In genomic region chr1:240854367-240854766, GRCh38 we compare ENCODE assay signal across 19 cellular contexts.
DNase-seq lines count a peak whose midpoint lies in the region; ATAC-seq and TF ChIP-seq lines count a peak whose summit lies in the region.
"Had no signal": no experiment of that assay in that cellular context is flagged by ENCODE, and none has a peak within 500 bp of the region (broad histone marks: within the 10 kb centered on the region; RNA-seq: fewer than 3 reads in every experiment).

No MANE protein-coding gene starts in this region.

- H3K27ac ChIP-seq in CD8-positive, alpha-beta T cell (ENCODE audit: low read depth, low read length), result no peak overlapping the region
- H3K27ac ChIP-seq: gastroesophageal sphincter, sigmoid colon had no signal

- DNase-seq in AG08395 (ENCODE audit: low spot score), result peak; percentile 80
- peak; percentile 44 for DNase-seq in GM04503 (ENCODE audit: low read depth)
- peak; percentile 35 for DNase-seq in fibroblast of the conjunctiva (ENCODE audit: low read depth)
- DNase-seq in HCEC 1CT, result no peak
- no peak for DNase-seq in CD8-positive, alpha-beta T cell
- DNase-seq in activated CD4-positive, alpha-beta T cell treated with anti-CD3 and anti-CD28 coated beads, Interleukin-2, amount 10 ng/mL, durations not matched to agents 7 days and 5 days, result no peak
- DNase-seq: activated CD4-positive, CD25-positive, alpha-beta regulatory T cell; activated gamma-delta T cell; left colon; NCI-H446; occipital lobe; SHP77; sigmoid colon; stimulated activated CD4-positive, alpha-beta T cell treated with anti-CD3 and anti-CD28 coated beads, Interleukin-4, amount 100 ng/mL, for 1 hour; substantia nigra had no signal

- no peaks in the 10 kb centered on the region for H3K4me1 Mint-ChIP-seq in CD8-positive, alpha-beta T cell (ENCODE audit: low read depth)
- H3K4me1 Mint-ChIP-seq in activated CD4-positive, alpha-beta T cell treated with anti-CD3 and anti-CD28 coated beads, Interleukin-2, amount 10 ng/mL, durations not matched to agents 7 days and 5 days, result no peaks in the 10 kb centered on the region

- H3K27ac Mint-ChIP-seq in CD8-positive, alpha-beta T cell, result no peak overlapping the region
- no peak overlapping the region for H3K27ac Mint-ChIP-seq in activated CD4-positive, alpha-beta T cell treated with anti-CD3 and anti-CD28 coated beads, Interleukin-2, amount 10 ng/mL, durations not matched to agents 7 days and 5 days
- H3K27ac Mint-ChIP-seq: T-helper 1 cell treated with Interleukin-12 subunit alpha and Interleukin-12 subunit beta and Interleukin-4 antibody, amounts not matched to agents 30 μg/mL and 1 μg/mL, for 36 hours had no signal

- no peaks in the 10 kb centered on the region for H3K36me3 ChIP-seq in CD8-positive, alpha-beta T cell (ENCODE audit: insufficient read depth, low read length)
- H3K36me3 ChIP-seq: gastroesophageal sphincter, sigmoid colon had no signal

- H3K36me3 Mint-ChIP-seq in CD8-positive, alpha-beta T cell, result no peaks in the 10 kb centered on the region
- no peaks in the 10 kb centered on the region for H3K36me3 Mint-ChIP-seq in activated CD4-positive, alpha-beta T cell treated with anti-CD3 and anti-CD28 coated beads, Interleukin-2, amount 10 ng/mL, durations not matched to agents 7 days and 5 days (ENCODE audit: low read depth)

- no peak overlapping the region for H3K4me3 ChIP-seq in CD8-positive, alpha-beta T cell (ENCODE audit: low read depth, low read length)
- H3K4me3 ChIP-seq: gastroesophageal sphincter, sigmoid colon had no signal

- no peak overlapping the region for H3K4me3 Mint-ChIP-seq in CD8-positive, alpha-beta T cell
- H3K4me3 Mint-ChIP-seq in activated CD4-positive, alpha-beta T cell treated with anti-CD3 and anti-CD28 coated beads, Interleukin-2, amount 10 ng/mL, durations not matched to agents 7 days and 5 days, result no peak overlapping the region
- H3K4me3 Mint-ChIP-seq: T-helper 1 cell treated with Interleukin-12 subunit alpha and Interleukin-12 subunit beta and Interleukin-4 antibody, amounts not matched to agents 30 μg/mL and 1 μg/mL, for 36 hours had no signal

- TF ChIP-seq CTCF in CD8-positive, alpha-beta T cell (IDR thresholded peaks at IDR 0.05), result no peak

- intact Hi-C loops in CD8-positive, alpha-beta T cell (cut with DNase I, micrococcal nuclease), result no loop called here

- H3K27me3 Mint-ChIP-seq in CD8-positive, alpha-beta T cell (ENCODE audit: low read depth), result no peaks in the 10 kb centered on the region
- H3K27me3 Mint-ChIP-seq in activated CD4-positive, alpha-beta T cell treated with anti-CD3 and anti-CD28 coated beads, Interleukin-2, amount 10 ng/mL, durations not matched to agents 7 days and 5 days, result no peaks in the 10 kb centered on the region

- H3K4me1 ChIP-seq in CD8-positive, alpha-beta T cell (ENCODE audit: insufficient read depth, low read length), result no peaks in the 10 kb centered on the region
- H3K4me1 ChIP-seq: gastroesophageal sphincter, sigmoid colon had no signal

- H3K27me3 ChIP-seq in CD8-positive, alpha-beta T cell (ENCODE audit: insufficient read depth, low read length), result no peaks in the 10 kb centered on the region
- H3K27me3 ChIP-seq: gastroesophageal sphincter, sigmoid colon had no signal

- H3K9me3 ChIP-seq in CD8-positive, alpha-beta T cell (ENCODE audit: low read length), result no peaks in the 10 kb centered on the region
- H3K9me3 ChIP-seq: gastroesophageal sphincter, sigmoid colon had no signal

- CTCF ChIA-PET in CD8-positive, alpha-beta T cell (lab: Charles Lee), result no interaction called here
- CTCF ChIA-PET in activated CD4-positive, alpha-beta T cell treated with anti-CD3 and anti-CD28 coated beads, Interleukin-2, amount 10 ng/mL, durations not matched to agents 7 days and 5 days (lab: Charles Lee), result no interaction called here

- H3K9me3 Mint-ChIP-seq in CD8-positive, alpha-beta T cell, result peaks cover 9% of the 10 kb centered on the region
- no peaks in the 10 kb centered on the region for H3K9me3 Mint-ChIP-seq in activated CD4-positive, alpha-beta T cell treated with anti-CD3 and anti-CD28 coated beads, Interleukin-2, amount 10 ng/mL, durations not matched to agents 7 days and 5 days

- ATAC-seq in SK-N-SH treated with all-trans-retinoic acid at 6 μM for 48 hours, result peak; percentile 100
- no peak for ATAC-seq in CD8-positive, alpha-beta T cell
- no peak for ATAC-seq in GM18520 (IDR thresholded peaks at IDR 0.05; ENCODE audit: unreplicated experiment)
- ATAC-seq: gastroesophageal sphincter, left colon had no signal

- POLR2A ChIA-PET in CD8-positive, alpha-beta T cell (lab: Charles Lee), result no interaction called here
- POLR2A ChIA-PET in activated CD4-positive, alpha-beta T cell treated with anti-CD3 and anti-CD28 coated beads, Interleukin-2, amount 10 ng/mL, durations not matched to agents 7 days and 5 days (lab: Charles Lee), result no interaction called here

TF ChIP-seq in SK-N-SH treated with all-trans-retinoic acid at 6 μM for 48 hours, 23 proteins besides CTCF, POLR2A, EP300 and RAD21 (continues in another document):
- TF ChIP-seq ZNF70 (CRISPR knock-in tag; IDR thresholded peaks at IDR 0.05) (no peak), TCF4 (CRISPR knock-in tag; IDR thresholded peaks at IDR 0.05; ENCODE audit: borderline replicate concordance) (no peak), TOX (CRISPR knock-in tag; IDR thresholded peaks at IDR 0.05; ENCODE audit: borderline replicate concordance) (no peak), CSRNP3 (CRISPR knock-in tag; IDR thresholded peaks at IDR 0.05) (no peak), OSR1 (CRISPR knock-in tag; IDR thresholded peaks at IDR 0.05) (no peak), SNAI2 (CRISPR knock-in tag; IDR thresholded peaks at IDR 0.05) (no peak), CSDC2 (CRISPR knock-in tag; IDR thresholded peaks at IDR 0.05) (no peak), ZNF565 (CRISPR knock-in tag; conservative IDR thresholded peaks at IDR 0.05; ENCODE audit: low read depth) (no peak), PATZ1 (CRISPR knock-in tag; IDR thresholded peaks at IDR 0.05; ENCODE audit: borderline replicate concordance) (no peak), BACH2 (CRISPR knock-in tag; IDR thresholded peaks at IDR 0.05; ENCODE audit: borderline replicate concordance) (no peak), TSHZ2 (CRISPR knock-in tag; IDR thresholded peaks at IDR 0.05) (no peak), ISL1 (CRISPR knock-in tag; IDR thresholded peaks at IDR 0.05) (no peak)

Comparison
In these comparisons a context has a peak if more than half of its experiments do, and no peak if none do; other contexts are left out.
1. DNase-seq: peak in AG08395 (single experiment), GM04503 (single experiment) and fibroblast of the conjunctiva (single experiment); none in HCEC 1CT (single experiment), CD8-positive, alpha-beta T cell (0 of 7) and activated CD4-positive, alpha-beta T cell treated with anti-CD3 and anti-CD28 coated beads, Interleukin-2, amount 10 ng/mL, durations not matched to agents 7 days and 5 days (single experiment).